Comparison of ENCODE assay signal across 23 cellular contexts in the genomic region with DNA sequence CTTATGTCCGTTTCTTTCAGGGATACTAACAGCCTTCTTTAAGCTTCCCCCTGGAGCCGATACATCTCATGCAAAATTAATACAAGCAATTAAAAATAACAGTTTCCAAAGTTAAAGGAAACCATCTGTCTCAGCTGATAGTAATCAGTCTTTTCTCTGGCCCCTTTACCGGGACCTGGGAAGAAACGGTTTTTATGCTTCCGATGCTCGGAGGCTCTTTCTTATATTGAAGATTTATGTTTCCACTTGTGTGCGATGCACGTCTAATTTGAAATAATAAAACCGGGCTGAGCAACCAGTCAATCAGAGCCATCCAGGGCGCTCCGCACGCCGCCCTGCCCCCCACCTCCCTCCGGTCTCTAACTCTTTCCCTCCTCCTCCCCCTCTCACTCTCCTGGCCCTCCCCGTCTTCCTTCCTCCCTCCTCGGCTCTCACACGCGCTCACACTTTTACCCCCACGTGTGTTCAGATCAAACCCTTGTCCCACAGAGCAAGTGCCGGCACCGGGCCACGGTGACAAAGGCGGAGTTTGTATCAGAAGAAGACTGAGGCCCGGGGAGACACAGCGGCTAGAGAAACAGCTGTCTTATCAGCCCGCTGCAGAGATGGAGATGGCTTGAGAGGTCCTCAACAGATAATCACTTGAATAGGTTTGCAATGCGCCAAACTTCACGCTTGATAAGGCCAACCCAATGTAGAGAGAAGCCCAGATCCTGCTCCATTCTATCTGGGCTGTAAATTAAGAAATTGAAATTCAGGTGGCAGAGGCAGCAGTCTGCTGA. TPM values are rescaled to one million over a fixed set of nuclear protein-coding genes. Genes with fewer than 3 reads are reported as not detected.
DNase-seq lines count a peak whose midpoint lies in the region; ATAC-seq and TF ChIP-seq lines count a peak whose summit lies in the region.
"Had no signal": no experiment of that assay in that cellular context is flagged by ENCODE, and none has a peak within 500 bp of the region (broad histone marks: within the 10 kb centered on the region; RNA-seq: fewer than 3 reads in every experiment).

No MANE protein-coding gene starts in this region.

- TF ChIP-seq EP300 in esophagus muscularis mucosa (IDR thresholded peaks at IDR 0.05) = no peak

- intact Hi-C loops in activated CD8-positive, alpha-beta T cell treated with anti-CD3 and anti-CD28 coated beads for 36 hours (cut with micrococcal nuclease) = no loop called here
- intact Hi-C loops in PC-3 (cut with micrococcal nuclease) = no loop called here
- intact Hi-C loops in esophagus muscularis mucosa (cut with DNase I) = no loop called here

- peaks cover 6% of the 10 kb centered on the region for H3K27me3 Mint-ChIP-seq in activated CD8-positive, alpha-beta T cell treated with anti-CD3 and anti-CD28 coated beads, Interleukin-2, amount 10 ng/mL, durations not matched to agents 7 days and 5 days (ENCODE audit: low read depth)
- H3K27me3 Mint-ChIP-seq in activated CD8-positive, alpha-beta T cell treated with anti-CD3 and anti-CD28 coated beads for 36 hours = peaks cover 29% of the 10 kb centered on the region

- no peak for DNase-seq in activated CD8-positive, alpha-beta T cell treated with anti-CD3 and anti-CD28 coated beads, Interleukin-2, amount 10 ng/mL, durations not matched to agents 7 days and 5 days
- no peak for DNase-seq in activated CD8-positive, alpha-beta T cell treated with anti-CD3 and anti-CD28 coated beads for 36 hours
- DNase-seq in PC-3 (no peak), skeletal muscle cell (ENCODE audit: low read depth) (no peak), esophagus muscularis mucosa (ENCODE audit: extremely low spot score) (no peak), SIG-M5 treated with dmso at 0.1 percent for 504 hours (lab: John Stamatoyannopoulos, UW; ENCODE audit: unreplicated experiment) (no peak)
- DNase-seq: activated CD4-positive, alpha-beta T cell treated with anti-CD3 and anti-CD28 coated beads, Interleukin-2, amount 50 U/mL, for 4 hours; activated naive CD4-positive, alpha-beta T cell treated with anti-CD3 and anti-CD28 coated beads, Interleukin-2, amount 50 U/mL, for 16 hours; activated T-cell treated with anti-CD3 and anti-CD28 coated beads, Interleukin-2, amount 50 U/mL, for 24 hours; CD8-positive, alpha-beta memory T cell; DND-41; esophagus squamous epithelium; head of caudate nucleus; kidney; NCI-H2029; nucleus accumbens; RPMI8226; stimulated activated CD4-positive, alpha-beta T cell treated with anti-CD3 and anti-CD28 coated beads, Interleukin-2, amount 100 ng/mL, for 24 hours; SW 1271 had no signal

- no peaks in the 10 kb centered on the region for H3K4me1 Mint-ChIP-seq in activated CD8-positive, alpha-beta T cell treated with anti-CD3 and anti-CD28 coated beads, Interleukin-2, amount 10 ng/mL, durations not matched to agents 7 days and 5 days (ENCODE audit: low read depth)
- H3K4me1 Mint-ChIP-seq in activated CD8-positive, alpha-beta T cell treated with anti-CD3 and anti-CD28 coated beads for 36 hours (ENCODE audit: low read depth) = no peaks in the 10 kb centered on the region
- H3K4me1 Mint-ChIP-seq: CD8-positive, alpha-beta memory T cell had no signal

- H3K9me3 Mint-ChIP-seq in activated CD8-positive, alpha-beta T cell treated with anti-CD3 and anti-CD28 coated beads, Interleukin-2, amount 10 ng/mL, durations not matched to agents 7 days and 5 days (ENCODE audit: insufficient read depth) = peaks cover 3% of the 10 kb centered on the region
- peaks cover 1% of the 10 kb centered on the region for H3K9me3 Mint-ChIP-seq in activated CD8-positive, alpha-beta T cell treated with anti-CD3 and anti-CD28 coated beads for 36 hours

- H3K27ac ChIP-seq in PC-3 (ENCODE audit: low read length) (no peak overlapping the region), esophagus muscularis mucosa (replicated peaks in 1 of 4) (no peak overlapping the region)
- H3K27ac ChIP-seq: esophagus squamous epithelium had no signal

- no peak for TF ChIP-seq CTCF in activated CD8-positive, alpha-beta T cell treated with anti-CD3 and anti-CD28 coated beads for 36 hours (IDR thresholded peaks at IDR 0.05)
- TF ChIP-seq CTCF in PC-3 (conservative IDR thresholded peaks at IDR 0.05; ENCODE audit: low read depth, low read length) (no peak), esophagus muscularis mucosa (IDR thresholded peaks at IDR 0.05) (no peak)

- H3K9me2 ChIP-seq in PC-3 (replicated peaks; ENCODE audit: low read length) = no peaks in the 10 kb centered on the region

- no peaks in the 10 kb centered on the region for H3K36me3 ChIP-seq in PC-3 (ENCODE audit: low read depth, low read length)
- no peaks in the 10 kb centered on the region for H3K36me3 ChIP-seq in iPS-15b (ENCODE audit: control insufficient read depth, insufficient read depth, low read length)
- H3K36me3 ChIP-seq in esophagus muscularis mucosa = no peaks in the 10 kb centered on the region
- H3K36me3 ChIP-seq: esophagus squamous epithelium had no signal

- H3K9me3 ChIP-seq in PC-3 (ENCODE audit: low read length) (no peaks in the 10 kb centered on the region), iPS-15b (ENCODE audit: control insufficient read depth, insufficient read depth, low read length) (no peaks in the 10 kb centered on the region), esophagus muscularis mucosa (no peaks in the 10 kb centered on the region)
- H3K9me3 ChIP-seq: esophagus squamous epithelium had no signal

- H3K4me1 ChIP-seq in PC-3 (ENCODE audit: insufficient read depth, low read length) (peaks cover 10% of the 10 kb centered on the region; the same call in 1 of the 2 replicates), iPS-15b (ENCODE audit: control insufficient read depth, insufficient read depth, low read length) (no peaks in the 10 kb centered on the region), esophagus muscularis mucosa (peaks cover 0 to 12% (median 8%) of the 10 kb centered on the region in 4 donors)

- H3K27me3 ChIP-seq in PC-3 (ENCODE audit: low read length) (peaks cover 25% of the 10 kb centered on the region), iPS-15b (ENCODE audit: control insufficient read depth, insufficient read depth, low read length) (peaks cover 65% of the 10 kb centered on the region), esophagus muscularis mucosa (peaks cover 0 to 65% (median 34%) of the 10 kb centered on the region in 4 donors)

- H3K79me2 ChIP-seq in PC-3 (ENCODE audit: low read length) = no peaks in the 10 kb centered on the region

- H3K4me3 Mint-ChIP-seq in activated CD8-positive, alpha-beta T cell treated with anti-CD3 and anti-CD28 coated beads, Interleukin-2, amount 10 ng/mL, durations not matched to agents 7 days and 5 days = no peak overlapping the region
- no peak overlapping the region for H3K4me3 Mint-ChIP-seq in activated CD8-positive, alpha-beta T cell treated with anti-CD3 and anti-CD28 coated beads for 36 hours
- H3K4me3 Mint-ChIP-seq: activated T-cell treated with anti-CD3 and anti-CD28 coated beads, Interleukin-2, amount 50 U/mL, for 24 hours; memory B cell had no signal

- no peak for ATAC-seq in activated CD8-positive, alpha-beta T cell treated with anti-CD3 and anti-CD28 coated beads, Interleukin-2, amount 10 ng/mL, durations not matched to agents 7 days and 5 days
- no peak for ATAC-seq in activated CD8-positive, alpha-beta T cell treated with anti-CD3 and anti-CD28 coated beads for 36 hours
- ATAC-seq in PC-3 (no peak), GM19328 (IDR thresholded peaks at IDR 0.05; ENCODE audit: unreplicated experiment) (no peak)
- ATAC-seq: right cardiac atrium had no signal

- CTCF ChIA-PET in activated CD8-positive, alpha-beta T cell treated with anti-CD3 and anti-CD28 coated beads, Interleukin-2, amount 10 ng/mL, durations not matched to agents 7 days and 5 days (lab: Charles Lee) = no interaction called here
- CTCF ChIA-PET in activated CD8-positive, alpha-beta T cell treated with anti-CD3 and anti-CD28 coated beads for 36 hours (lab: Charles Lee) = no interaction called here
- CTCF ChIA-PET in PC-3 (lab: Charles Lee) = no interaction called here

- no peaks in the 10 kb centered on the region for H3F3A ChIP-seq in PC-3 (ENCODE audit: low read length, unreplicated experiment)

- H3K36me3 Mint-ChIP-seq in activated CD8-positive, alpha-beta T cell treated with anti-CD3 and anti-CD28 coated beads, Interleukin-2, amount 10 ng/mL, durations not matched to agents 7 days and 5 days (ENCODE audit: low read depth) = no peaks in the 10 kb centered on the region
- H3K36me3 Mint-ChIP-seq in activated CD8-positive, alpha-beta T cell treated with anti-CD3 and anti-CD28 coated beads for 36 hours (ENCODE audit: low read depth) = no peaks in the 10 kb centered on the region
- H3K36me3 Mint-ChIP-seq: CD8-positive, alpha-beta memory T cell; memory B cell had no signal

- TF ChIP-seq POLR2A in esophagus muscularis mucosa (IDR thresholded peaks at IDR 0.05; ENCODE audit: low read depth) = no peak

- H3K27ac Mint-ChIP-seq in activated CD8-positive, alpha-beta T cell treated with anti-CD3 and anti-CD28 coated beads, Interleukin-2, amount 10 ng/mL, durations not matched to agents 7 days and 5 days = peak overlapping the region; percentile 36
- no peak overlapping the region for H3K27ac Mint-ChIP-seq in activated CD8-positive, alpha-beta T cell treated with anti-CD3 and anti-CD28 coated beads for 36 hours
- H3K27ac Mint-ChIP-seq: activated T-cell treated with anti-CD3 and anti-CD28 coated beads, Interleukin-2, amount 50 U/mL, for 24 hours; CD8-positive, alpha-beta memory T cell; memory B cell had no signal

- BruUV-seq in PC-3 (replicated peaks; lab: Mats Ljungman, UMichigan) = no TSS peak

- WGBS in esophagus muscularis mucosa = 4% methylated on average over 28 of the region's 28 CpGs

- no peak overlapping the region for H3K9ac ChIP-seq in PC-3 (ENCODE audit: low read length)
- H3K9ac ChIP-seq in iPS-15b (ENCODE audit: low read depth, low read length) = no peak overlapping the region

- no peak overlapping the region for H2AFZ ChIP-seq in PC-3 (ENCODE audit: low read length)

- no peak overlapping the region; the same call in 1 of the 2 replicates for H3K4me3 ChIP-seq in PC-3 (ENCODE audit: low read length)
- peak overlapping the region; percentile 45 for H3K4me3 ChIP-seq in iPS-15b (ENCODE audit: low read depth, low read length)
- H3K4me3 ChIP-seq in skeletal muscle cell (ENCODE audit: low read depth, low read length) = peak overlapping the region; percentile 1
- no peak overlapping the region for H3K4me3 ChIP-seq in esophagus muscularis mucosa
- H3K4me3 ChIP-seq: esophagus squamous epithelium had no signal

- H4K20me1 ChIP-seq in PC-3 (ENCODE audit: low read length) = no peaks in the 10 kb centered on the region

- POLR2A ChIA-PET in activated CD8-positive, alpha-beta T cell treated with anti-CD3 and anti-CD28 coated beads, Interleukin-2, amount 10 ng/mL, durations not matched to agents 7 days and 5 days (lab: Charles Lee) = no interaction called here
- POLR2A ChIA-PET in activated CD8-positive, alpha-beta T cell treated with anti-CD3 and anti-CD28 coated beads for 36 hours (lab: Charles Lee) = no interaction called here
- POLR2A ChIA-PET in PC-3 (lab: Charles Lee; ENCODE audit: unreplicated experiment) = no interaction called here

- peak overlapping the region; percentile 69; the same call in 1 of the 2 replicates for H3K4me2 ChIP-seq in PC-3 (ENCODE audit: low read length)

RNA-seq across cellular contexts. Expression of gene ELAVL2, which starts 5.1 kb away (rescaled TPM):
- total RNA-seq in activated CD8-positive, alpha-beta T cell treated with anti-CD3 and anti-CD28 coated beads, Interleukin-2, amount 10 ng/mL, durations not matched to agents 7 days and 5 days = not detected
- total RNA-seq in activated CD8-positive, alpha-beta T cell treated with anti-CD3 and anti-CD28 coated beads for 36 hours = not detected
- total RNA-seq in PC-3 (2014; rRNA removed) (10.9 and 16.3 TPM in 2 replicates), esophagus muscularis mucosa (1 to 10 TPM in 1 of 4 donors, under 1 TPM in 3; under 0.01 to 1.4 (median 0.84) TPM)
- total RNA-seq: CD8-positive, alpha-beta memory T cell had no signal

Comparison
In these comparisons a context has a peak if more than half of its experiments do, and no peak if none do; other contexts are left out.
1. H3K4me3 ChIP-seq: peak in iPS-15b (single experiment) and skeletal muscle cell (single experiment); none in PC-3 (single experiment) and esophagus muscularis mucosa (0 of 4).